14 cellular contexts compared by ENCODE assay signal in the genomic region with DNA sequence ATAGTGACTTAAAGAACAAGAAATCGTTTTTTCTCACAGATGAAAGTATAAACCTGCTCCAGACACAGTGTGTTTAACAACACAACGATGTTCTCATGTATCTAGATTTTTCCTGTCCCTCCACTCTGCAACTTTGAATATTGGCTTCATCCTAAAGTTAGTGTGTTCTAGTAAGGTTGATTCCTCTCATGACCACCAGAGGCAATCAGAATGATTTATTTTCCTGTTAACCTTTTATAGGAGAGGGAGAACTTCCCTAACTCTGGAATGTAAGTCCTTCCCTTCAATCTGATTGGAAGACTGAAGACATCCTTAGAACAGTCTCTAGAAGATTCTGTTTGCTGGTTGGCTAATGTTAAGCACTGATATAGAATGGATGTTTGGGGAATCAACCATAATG. TPM values are rescaled to one million over a fixed set of nuclear protein-coding genes. Genes with fewer than 3 reads are reported as not detected.
A peak's percentile ranks its signal among the peaks of the same experiment; 100 is the strongest.
DNase-seq lines count a peak whose midpoint lies in the region; ATAC-seq, FAIRE-seq and TF ChIP-seq lines count a peak whose summit lies in the region.
"Had no signal": no experiment of that assay in that cellular context is flagged by ENCODE, and none has a peak within 500 bp of the region (broad histone marks: within the 10 kb centered on the region; RNA-seq: fewer than 3 reads in every experiment).

No MANE protein-coding gene starts in this region.

- no peaks in the 10 kb centered on the region for H3K36me3 Mint-ChIP-seq in GM23338 (ENCODE audit: low read depth)
- H3K36me3 Mint-ChIP-seq: activated naive CD4-positive, alpha-beta T cell treated with anti-CD3 and anti-CD28 coated beads, Interleukin-2, amount 50 U/mL, for 24 hours had no signal

- no peak for TF ChIP-seq RAD21 in A549 (conservative IDR thresholded peaks at IDR 0.05 in 1 of 2, IDR thresholded peaks at IDR 0.05 in 1 of 2)

- H3K27me3 ChIP-seq in GM23338 (ENCODE audit: insufficient read depth) (no peaks in the 10 kb centered on the region), PC-9 (ENCODE audit: insufficient read depth, low read depth) (no peaks in the 10 kb centered on the region), foreskin keratinocyte (no peaks in the 10 kb centered on the region)
- H3K27me3 ChIP-seq: BE2C, colonic mucosa had no signal

- H3K27ac ChIP-seq in A549 (no peak overlapping the region), GM23338 (ENCODE audit: low read depth) (no peak overlapping the region), PC-9 (no peak overlapping the region), foreskin keratinocyte (no peak overlapping the region)
- H3K27ac ChIP-seq: colonic mucosa had no signal

- H4K20me1 ChIP-seq in GM23338 (replicated peaks; ENCODE audit: insufficient read depth): no peaks in the 10 kb centered on the region
- H4K20me1 ChIP-seq in PC-9 (ENCODE audit: insufficient read depth): no peaks in the 10 kb centered on the region

- BruUV-seq in PC-9 (replicated peaks; lab: Mats Ljungman, UMichigan): no TSS peak

- H3K27me3 Mint-ChIP-seq in GM23338 (ENCODE audit: insufficient read depth, low read depth, poor library complexity): peaks cover 3% of the 10 kb centered on the region
- H3K27me3 Mint-ChIP-seq: activated naive CD4-positive, alpha-beta T cell treated with anti-CD3 and anti-CD28 coated beads, Interleukin-2, amount 50 U/mL, for 24 hours had no signal

- 6% methylated on average over 2 of the region's 2 CpGs for WGBS in A549 (ENCODE audit: missing lambda C conversion rate)

- intact Hi-C loops in PC-9 (cut with micrococcal nuclease; ENCODE audit: unreplicated experiment) (no loop called here), left cardiac atrium (cut with DNase I) (no loop called here)

- no peak overlapping the region for H3K4me2 ChIP-seq in A549
- no peak overlapping the region for H3K4me2 ChIP-seq in GM23338
- H3K4me2 ChIP-seq in PC-9: no peak overlapping the region

- no peaks in the 10 kb centered on the region for H3K4me1 ChIP-seq in A549
- no peaks in the 10 kb centered on the region for H3K4me1 ChIP-seq in GM23338 (ENCODE audit: insufficient read depth)
- no peaks in the 10 kb centered on the region for H3K4me1 ChIP-seq in PC-9 (replicated peaks; ENCODE audit: insufficient read depth)
- H3K4me1 ChIP-seq in foreskin keratinocyte: no peaks in the 10 kb centered on the region
- H3K4me1 ChIP-seq: BE2C, colonic mucosa had no signal

- no peak overlapping the region for H3K27ac Mint-ChIP-seq in GM23338
- H3K27ac Mint-ChIP-seq: activated naive CD4-positive, alpha-beta T cell treated with anti-CD3 and anti-CD28 coated beads, Interleukin-2, amount 50 U/mL, for 24 hours had no signal

- H3K36me3 ChIP-seq in GM23338 (ENCODE audit: insufficient read depth) (no peaks in the 10 kb centered on the region), PC-9 (ENCODE audit: low read depth) (no peaks in the 10 kb centered on the region)
- H3K36me3 ChIP-seq: BE2C, colonic mucosa had no signal

- DNase-seq in A549 (ENCODE audit: low read depth in 1 of 2, low spot score in 1 of 2) (peak; percentile 19 to 55), GM23338 (ENCODE audit: low spot score) (peak; percentile 73), PC-9 (no peak), foreskin keratinocyte (peak in 1 of 2 donors; percentile 9), T-helper 2 cell (no peak), left cardiac atrium (no peak)
- no peak for DNase-seq in activated naive CD4-positive, alpha-beta T cell treated with Interleukin-2 at 50 U/mL for 16 hours
- DNase-seq: BE2C, colonic mucosa, NCI-H187 treated with DMSO at 0.1 percent for 48 hours, small intestine had no signal

- H3K9me2 ChIP-seq in GM23338 (ENCODE audit: insufficient read depth) (no peaks in the 10 kb centered on the region), PC-9 (ENCODE audit: insufficient read depth) (no peaks in the 10 kb centered on the region)

- no peaks in the 10 kb centered on the region for H3K9me3 ChIP-seq in A549
- H3K9me3 ChIP-seq in PC-9 (ENCODE audit: insufficient read depth, low read depth): no peaks in the 10 kb centered on the region
- H3K9me3 ChIP-seq: BE2C, colonic mucosa had no signal

- POLR2A ChIA-PET in A549 (lab: Yijun Ruan, JAX) (no interaction called here), PC-9 (lab: Charles Lee; ENCODE audit: unreplicated experiment) (no interaction called here)

- peak; percentile 50 to 80; a peak in 5 of 6 replicates for ATAC-seq in A549
- peak; percentile 85 for ATAC-seq in GM23338
- peak; percentile 60 for ATAC-seq in foreskin keratinocyte
- ATAC-seq in GM21447 (IDR thresholded peaks at IDR 0.05; ENCODE audit: unreplicated experiment): no peak
- no peak for ATAC-seq in left cardiac atrium

- CTCF ChIA-PET in A549 (lab: Yijun Ruan, JAX): no interaction called here
- CTCF ChIA-PET in PC-9 (lab: Charles Lee): no interaction called here

- H3K9me3 Mint-ChIP-seq in GM23338: no peaks in the 10 kb centered on the region
- H3K9me3 Mint-ChIP-seq: activated naive CD4-positive, alpha-beta T cell treated with anti-CD3 and anti-CD28 coated beads, Interleukin-2, amount 50 U/mL, for 24 hours had no signal

- TF ChIP-seq CTCF in A549 (IDR thresholded peaks at IDR 0.05) (no peak), GM23338 (conservative IDR thresholded peaks at IDR 0.05; ENCODE audit: low read depth in 2 of 2) (peak in 1 of 2 experiments; percentile 54; a peak in 3 of 4 replicates), PC-9 (conservative IDR thresholded peaks at IDR 0.05) (peak; percentile 37; the same call in 1 of the 2 replicates), foreskin keratinocyte (conservative IDR thresholded peaks at IDR 0.05) (peak; percentile 38)

- no peak overlapping the region for H2AFZ ChIP-seq in GM23338
- H2AFZ ChIP-seq in PC-9: no peak overlapping the region

- H3K79me2 ChIP-seq in GM23338 (replicated peaks; ENCODE audit: insufficient read depth) (no peaks in the 10 kb centered on the region), PC-9 (ENCODE audit: low read depth) (no peaks in the 10 kb centered on the region)

- no peaks in the 10 kb centered on the region for H3F3A ChIP-seq in GM23338 (replicated peaks; ENCODE audit: low read depth)
- H3F3A ChIP-seq in PC-9 (ENCODE audit: insufficient read depth, low read depth): no peaks in the 10 kb centered on the region

- FAIRE-seq in A549 (lab: Jason Lieb, UNC): no peak
- FAIRE-seq: small intestine had no signal

- no peak overlapping the region for H3K4me3 ChIP-seq in A549
- H3K4me3 ChIP-seq in GM23338: no peak overlapping the region
- no peak overlapping the region for H3K4me3 ChIP-seq in PC-9
- H3K4me3 ChIP-seq: colonic mucosa had no signal

- no peaks in the 10 kb centered on the region for H3K4me1 Mint-ChIP-seq in GM23338

- H3K4me3 Mint-ChIP-seq in GM23338: no peak overlapping the region
- H3K4me3 Mint-ChIP-seq: activated naive CD4-positive, alpha-beta T cell treated with anti-CD3 and anti-CD28 coated beads, Interleukin-2, amount 50 U/mL, for 24 hours had no signal

- no peak for TF ChIP-seq POLR2A in A549 (IDR thresholded peaks at IDR 0.05; ENCODE audit: low read length)

- TF ChIP-seq EP300 in A549 (IDR thresholded peaks at IDR 0.05): no peak

TF ChIP-seq in A549, 52 proteins besides CTCF, POLR2A, EP300 and RAD21:
- TF ChIP-seq SMC3 (IDR thresholded peaks at IDR 0.05) (no peak), HEYL (CRISPR knock-in tag; IDR thresholded peaks at IDR 0.05) (no peak), ESRRA (IDR thresholded peaks at IDR 0.05; ENCODE audit: borderline replicate concordance, low read length) (no peak), NFE2L2 (conservative IDR thresholded peaks at IDR 0.05; ENCODE audit: low read length) (no peak), JUNB (IDR thresholded peaks at IDR 0.05) (no peak), ZFP36 (IDR thresholded peaks at IDR 0.05; ENCODE audit: borderline replicate concordance, partially characterized antibody) (no peak), RFX5 (IDR thresholded peaks at IDR 0.05) (no peak), RNF2 (IDR thresholded peaks at IDR 0.05; ENCODE audit: borderline replicate concordance, low read depth) (no peak)

TF ChIP-seq in GM23338, 12 proteins besides CTCF, POLR2A, EP300 and RAD21:
- TF ChIP-seq STAT1 (IDR thresholded peaks at IDR 0.05; ENCODE audit: unreplicated experiment) (no peak), CREB1 (CRISPR knock-in tag; IDR thresholded peaks at IDR 0.05; ENCODE audit: low read depth) (no peak), POLR2AphosphoS5 (IDR thresholded peaks at IDR 0.05; ENCODE audit: low read depth) (no peak), EZH2 (IDR thresholded peaks at IDR 0.05; ENCODE audit: low read depth, unreplicated experiment) (no peak)
- TF ChIP-seq, protein P1, sequence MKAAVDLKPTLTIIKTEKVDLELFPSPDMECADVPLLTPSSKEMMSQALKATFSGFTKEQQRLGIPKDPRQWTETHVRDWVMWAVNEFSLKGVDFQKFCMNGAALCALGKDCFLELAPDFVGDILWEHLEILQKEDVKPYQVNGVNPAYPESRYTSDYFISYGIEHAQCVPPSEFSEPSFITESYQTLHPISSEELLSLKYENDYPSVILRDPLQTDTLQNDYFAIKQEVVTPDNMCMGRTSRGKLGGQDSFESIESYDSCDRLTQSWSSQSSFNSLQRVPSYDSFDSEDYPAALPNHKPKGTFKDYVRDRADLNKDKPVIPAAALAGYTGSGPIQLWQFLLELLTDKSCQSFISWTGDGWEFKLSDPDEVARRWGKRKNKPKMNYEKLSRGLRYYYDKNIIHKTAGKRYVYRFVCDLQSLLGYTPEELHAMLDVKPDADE (IDR thresholded peaks at IDR 0.05): no peak

RNA-seq across cellular contexts. Expression of gene TAF4B, which starts 41.0 kb away (rescaled TPM):
- polyA plus RNA-seq in A549 (2011; rRNA removed) (5.6 and 6.2 TPM in 2 replicates), A549 (2017; fragmentation: RNase III; extraction: RNeasy Plus Mini Kit Qiagen cat#74134 plus additional on column Dnase treatment) (2.5 to 3.5 TPM (median 2.9 TPM) in 3 replicates), GM23338 (2016; fragmentation: Nextera tagmentation; extraction: Ambion mirVana) (8.1 and 9.4 TPM in 2 replicates), foreskin keratinocyte (1.2 and 1.8 TPM in 2 replicates)
- 2.4 and 3.5 TPM in 2 replicates for polyA plus RNA-seq in A549 (2012; cell fraction: cytosol; rRNA removed)
- 2.4 and 2.9 TPM in 2 replicates for polyA plus RNA-seq in A549 (2012; cell fraction: nucleus; rRNA removed)
- 6.3 and 6.5 TPM in 2 replicates for polyA minus RNA-seq in A549 (2011; rRNA and poly(A)+ RNA removed)
- total RNA-seq in GM23338 (2014; rRNA removed; shearing (Covaris generic)): 15.2 and 27.3 TPM in 2 replicates
- total RNA-seq in PC-9 (2021) (2.3 and 2.8 TPM in 2 replicates), foreskin keratinocyte (5.6 and 7.5 TPM in 2 replicates), left cardiac atrium (1 to 10 TPM; 1.5 to 2.2 TPM)

RNA-seq across cellular contexts. Expression of gene PSMA8, which starts 51.6 kb away (rescaled TPM):
- polyA plus RNA-seq in A549 (2011; rRNA removed) (not detected in 2 replicates), A549 (2017; fragmentation: RNase III; extraction: RNeasy Plus Mini Kit Qiagen cat#74134 plus additional on column Dnase treatment) (not detected in 3 replicates), GM23338 (2016; fragmentation: Nextera tagmentation; extraction: Ambion mirVana) (not detected in 2 replicates), foreskin keratinocyte (not detected in 2 replicates)
- not detected in 2 replicates for polyA plus RNA-seq in A549 (2012; cell fraction: cytosol; rRNA removed)
- not detected in 2 replicates for polyA plus RNA-seq in A549 (2012; cell fraction: nucleus; rRNA removed)
- polyA minus RNA-seq in A549 (2011; rRNA and poly(A)+ RNA removed): not detected in 2 replicates
- total RNA-seq in GM23338 (2014; rRNA removed; shearing (Covaris generic)): not detected in 2 replicates
- total RNA-seq in PC-9 (2021) (not detected in 2 replicates), foreskin keratinocyte (not detected in 2 replicates), left cardiac atrium (not detected)
- total RNA-seq: colonic mucosa, mucosa of gallbladder had no signal

Comparison
In these comparisons a context has a peak if more than half of its experiments do, and no peak if none do; other contexts are left out.
1. ATAC-seq: peak in A549 (2 of 2), GM23338 (single experiment) and foreskin keratinocyte (single experiment); none in GM21447 (single experiment) and left cardiac atrium (0 of 2).
2. DNase-seq: peak in A549 (2 of 2) and GM23338 (single experiment); none in PC-9 (0 of 2), activated naive CD4-positive, alpha-beta T cell treated with Interleukin-2 at 50 U/mL for 16 hours (single experiment), T-helper 2 cell (0 of 5) and left cardiac atrium (single experiment).